14 cellular contexts compared by ENCODE assay signal in genomic region chr5:54761213-54761701, GRCh38.
DNase-seq lines count a peak whose midpoint lies in the region; ATAC-seq and TF ChIP-seq lines count a peak whose summit lies in the region.
"Had no signal": no experiment of that assay in that cellular context is flagged by ENCODE, and none has a peak within 500 bp of the region (broad histone marks: within the 10 kb centered on the region; RNA-seq: fewer than 3 reads in every experiment).

No MANE protein-coding gene starts in this region.

- no peaks in the 10 kb centered on the region for H3K36me3 Mint-ChIP-seq in stimulated activated memory B cell treated with anti-CD40 and anti-IgM and Interleukin-4, amounts not matched to agents 10 μg/mL and 1 μg/mL and 100 μg/mL, for 72 hours
- peaks cover 0 to 4% (median 0%) of the 10 kb centered on the region in 3 donors for H3K36me3 Mint-ChIP-seq in immature natural killer cell
- H3K36me3 Mint-ChIP-seq: IgD-negative memory B cell had no signal

- H3K9me3 Mint-ChIP-seq in stimulated activated memory B cell treated with anti-CD40 and anti-IgM and Interleukin-4, amounts not matched to agents 10 μg/mL and 1 μg/mL and 100 μg/mL, for 72 hours, result no peaks in the 10 kb centered on the region
- no peaks in the 10 kb centered on the region for H3K9me3 Mint-ChIP-seq in immature natural killer cell
- H3K9me3 Mint-ChIP-seq: IgD-negative memory B cell had no signal

- H3K27me3 ChIP-seq in heart left ventricle (no peaks in the 10 kb centered on the region), gastrocnemius medialis (no peaks in the 10 kb centered on the region)

- ATAC-seq in heart left ventricle, result peak in 3 of 4 donors; percentile 41 to 87 (median 73)
- ATAC-seq in gastrocnemius medialis, result peak; percentile 49 to 75
- no peak for ATAC-seq in stimulated activated memory B cell treated with anti-CD40 and anti-IgM and Interleukin-4, amounts not matched to agents 10 μg/mL and 1 μg/mL and 100 μg/mL, for 72 hours

- peak overlapping the region in 3 of 12 donors; percentile 12 to 34 (median 24) for H3K27ac ChIP-seq in heart left ventricle
- H3K27ac ChIP-seq in gastrocnemius medialis, result peak overlapping the region in 3 of 4 donors; percentile 2 to 14 (median 3)
- H3K27ac ChIP-seq: RWPE1 had no signal

- H3K36me3 ChIP-seq in heart left ventricle (no peaks in the 10 kb centered on the region), gastrocnemius medialis (no peaks in the 10 kb centered on the region)

- no peaks in the 10 kb centered on the region for H3K27me3 Mint-ChIP-seq in stimulated activated memory B cell treated with anti-CD40 and anti-IgM and Interleukin-4, amounts not matched to agents 10 μg/mL and 1 μg/mL and 100 μg/mL, for 72 hours
- H3K27me3 Mint-ChIP-seq in immature natural killer cell (ENCODE audit: low read depth in 3 of 3), result peaks cover 2 to 4% (median 3%) of the 10 kb centered on the region in 3 donors
- H3K27me3 Mint-ChIP-seq: IgD-negative memory B cell had no signal

- H3K4me3 Mint-ChIP-seq in stimulated activated memory B cell treated with anti-CD40 and anti-IgM and Interleukin-4, amounts not matched to agents 10 μg/mL and 1 μg/mL and 100 μg/mL, for 72 hours, result no peak overlapping the region
- H3K4me3 Mint-ChIP-seq in immature natural killer cell, result no peak overlapping the region
- H3K4me3 Mint-ChIP-seq: IgD-negative memory B cell had no signal

- H3K9me3 ChIP-seq in heart left ventricle, result peaks cover 0 to 6% (median 0%) of the 10 kb centered on the region in 12 donors
- H3K9me3 ChIP-seq in gastrocnemius medialis, result no peaks in the 10 kb centered on the region

- in situ Hi-C loops in gastrocnemius medialis (cut with MboI; ENCODE audit: low sequenced_read_pairs in 4 of 4), result no loop called here

- H3K4me3 ChIP-seq in heart left ventricle (no peak overlapping the region), gastrocnemius medialis (no peak overlapping the region)
- H3K4me3 ChIP-seq: lung had no signal

- intact Hi-C loops in heart left ventricle (cut with DNase I), result no loop called here
- intact Hi-C loops in gastrocnemius medialis (cut with DNase I; ENCODE audit: low total_unique reads), result no loop called here

- WGBS in heart left ventricle, 4 donors, result 34 to 55% (median 45%) methylated on average over 2 of the region's 2 CpGs

- peak; percentile 99 for DNase-seq in GM04503 (ENCODE audit: low read depth)
- peak; percentile 67 for DNase-seq in amniotic stem cell (lab: John Stamatoyannopoulos, UW)
- DNase-seq in heart left ventricle, result peak in 2 of 5 donors; percentile 46 to 61
- peak in 1 of 2 donors; percentile 55 for DNase-seq in gastrocnemius medialis
- no peak for DNase-seq in NCI-H526 treated with DMSO at 0.1 percent for 48 hours (lab: John Stamatoyannopoulos, UW)
- DNase-seq in immature natural killer cell, result no peak
- no peak for DNase-seq in HUDEP-2 (lab: John Stamatoyannopoulos, UW; ENCODE audit: unreplicated experiment in 76 of 76)
- DNase-seq: activated CD4-positive, CD25-positive, alpha-beta regulatory T cell treated with anti-CD3 and anti-CD28 coated beads, Interleukin-2, amount 50 U/mL, for 72 hours; activated naive CD4-positive, alpha-beta T cell treated with Interleukin-2 at 50 U/mL for 16 hours; retina had no signal

- peaks cover 35% of the 10 kb centered on the region for H3K4me1 Mint-ChIP-seq in stimulated activated memory B cell treated with anti-CD40 and anti-IgM and Interleukin-4, amounts not matched to agents 10 μg/mL and 1 μg/mL and 100 μg/mL, for 72 hours
- peaks cover 19 to 31% of the 10 kb centered on the region in 2 donors for H3K4me1 Mint-ChIP-seq in immature natural killer cell

- TF ChIP-seq POLR2A in heart left ventricle (IDR thresholded peaks at IDR 0.05), result no peak
- no peak for TF ChIP-seq POLR2A in gastrocnemius medialis (IDR thresholded peaks at IDR 0.05)

- no peak overlapping the region for H3K27ac Mint-ChIP-seq in stimulated activated memory B cell treated with anti-CD40 and anti-IgM and Interleukin-4, amounts not matched to agents 10 μg/mL and 1 μg/mL and 100 μg/mL, for 72 hours
- H3K27ac Mint-ChIP-seq in immature natural killer cell, result no peak overlapping the region
- H3K27ac Mint-ChIP-seq: IgD-negative memory B cell had no signal

- H3K4me1 ChIP-seq in heart left ventricle (peaks cover 0 to 35% (median 8%) of the 10 kb centered on the region in 12 donors), gastrocnemius medialis (no peaks in the 10 kb centered on the region)

- TF ChIP-seq CTCF in heart left ventricle (IDR thresholded peaks at IDR 0.05), result no peak
- no peak for TF ChIP-seq CTCF in gastrocnemius medialis (IDR thresholded peaks at IDR 0.05 in 4 of 5, conservative IDR thresholded peaks at IDR 0.05 in 1 of 5)

Comparison
In these comparisons a context has a peak if more than half of its experiments do, and no peak if none do; other contexts are left out.
1. DNase-seq: peak in GM04503 (single experiment) and amniotic stem cell (single experiment); none in NCI-H526 treated with DMSO at 0.1 percent for 48 hours (single experiment), immature natural killer cell (0 of 3) and HUDEP-2 (0 of 76).